Comparison of ENCODE assay signal across 13 cellular contexts in genomic region chr22:37274380-37274862, GRCh38. TPM values are rescaled to one million over a fixed set of nuclear protein-coding genes. Genes with fewer than 3 reads are reported as not detected.
A peak's percentile ranks its signal among the peaks of the same experiment; 100 is the strongest.
DNase-seq lines count a peak whose midpoint lies in the region; ATAC-seq, FAIRE-seq and TF ChIP-seq lines count a peak whose summit lies in the region.
"Had no signal": no experiment of that assay in that cellular context is flagged by ENCODE, and none has a peak within 500 bp of the region (broad histone marks: within the 10 kb centered on the region; RNA-seq: fewer than 3 reads in every experiment).

No MANE protein-coding gene starts in this region.

- no peaks in the 10 kb centered on the region for H3K27me3 Mint-ChIP-seq in T-helper 2 cell treated with Interferon-gamma antibody and Interleukin-4, amounts not matched to agents 5 μg/mL and 100 μg/mL, for 36 hours (ENCODE audit: low read depth)
- peaks cover 64% of the 10 kb centered on the region for H3K27me3 Mint-ChIP-seq in activated naive CD4-positive, alpha-beta T cell treated with anti-CD3 and anti-CD28 coated beads, Interleukin-2, amount 10 ng/mL, durations not matched to agents 7 days and 5 days

- H3K9ac ChIP-seq in kidney (ENCODE audit: low read length in 2 of 2) = no peak overlapping the region

- H3K9me3 Mint-ChIP-seq in T-helper 2 cell treated with Interferon-gamma antibody and Interleukin-4, amounts not matched to agents 5 μg/mL and 100 μg/mL, for 36 hours = peaks cover 4% of the 10 kb centered on the region
- no peaks in the 10 kb centered on the region for H3K9me3 Mint-ChIP-seq in activated naive CD4-positive, alpha-beta T cell treated with anti-CD3 and anti-CD28 coated beads, Interleukin-2, amount 10 ng/mL, durations not matched to agents 7 days and 5 days

- no peaks in the 10 kb centered on the region for H3K36me3 ChIP-seq in Peyer's patch
- H3K36me3 ChIP-seq in kidney (ENCODE audit: control insufficient read depth in 1 of 2, insufficient read depth in 2 of 2, low read length in 2 of 2) = no peaks in the 10 kb centered on the region
- H3K36me3 ChIP-seq in testis (ENCODE audit: low read depth, missing control alignments) = no peaks in the 10 kb centered on the region
- H3K36me3 ChIP-seq: thoracic aorta had no signal

- ATAC-seq in HG03469 (IDR thresholded peaks at IDR 0.05; ENCODE audit: unreplicated experiment) = no peak

- no peak for TF ChIP-seq POLR2A in Peyer's patch (IDR thresholded peaks at IDR 0.05)
- TF ChIP-seq POLR2A in testis (IDR thresholded peaks at IDR 0.05) = no peak

- intact Hi-C loops in kidney (cut with DNase I) (no loop called here), testis (cut with DNase I; ENCODE audit: low total_unique reads) (no loop called here)

- H3K36me3 Mint-ChIP-seq in T-helper 2 cell treated with Interferon-gamma antibody and Interleukin-4, amounts not matched to agents 5 μg/mL and 100 μg/mL, for 36 hours (ENCODE audit: low read depth) = no peaks in the 10 kb centered on the region
- H3K36me3 Mint-ChIP-seq in activated naive CD4-positive, alpha-beta T cell treated with anti-CD3 and anti-CD28 coated beads, Interleukin-2, amount 10 ng/mL, durations not matched to agents 7 days and 5 days = no peaks in the 10 kb centered on the region

- H3K4me3 ChIP-seq in Peyer's patch = no peak overlapping the region
- H3K4me3 ChIP-seq in kidney (ENCODE audit: low read length in 2 of 2) = no peak overlapping the region
- no peak overlapping the region for H3K4me3 ChIP-seq in testis
- H3K4me3 ChIP-seq: thoracic aorta had no signal

- H3K4me1 Mint-ChIP-seq in T-helper 2 cell treated with Interferon-gamma antibody and Interleukin-4, amounts not matched to agents 5 μg/mL and 100 μg/mL, for 36 hours (ENCODE audit: low read depth) = peaks cover 66% of the 10 kb centered on the region
- peaks cover 28% of the 10 kb centered on the region for H3K4me1 Mint-ChIP-seq in activated naive CD4-positive, alpha-beta T cell treated with anti-CD3 and anti-CD28 coated beads, Interleukin-2, amount 10 ng/mL, durations not matched to agents 7 days and 5 days

- CTCF ChIA-PET in activated naive CD4-positive, alpha-beta T cell treated with anti-CD3 and anti-CD28 coated beads, Interleukin-2, amount 10 ng/mL, durations not matched to agents 7 days and 5 days (lab: Charles Lee) = no interaction called here

- H3K27ac Mint-ChIP-seq in T-helper 2 cell treated with Interferon-gamma antibody and Interleukin-4, amounts not matched to agents 5 μg/mL and 100 μg/mL, for 36 hours = peak overlapping the region; percentile 62
- H3K27ac Mint-ChIP-seq in activated naive CD4-positive, alpha-beta T cell treated with anti-CD3 and anti-CD28 coated beads, Interleukin-2, amount 10 ng/mL, durations not matched to agents 7 days and 5 days = no peak overlapping the region

- WGBS in testis, 2 donors = 70 to 76% methylated on average over 6 to 12 of the region's 12 CpGs

- H3K4me1 ChIP-seq in Peyer's patch = peaks cover 0 to 20% (median 5%) of the 10 kb centered on the region in 4 donors
- H3K4me1 ChIP-seq in kidney (ENCODE audit: control insufficient read depth in 1 of 2, insufficient read depth in 1 of 2, low read depth in 1 of 2, low read length in 2 of 2) = no peaks in the 10 kb centered on the region
- H3K4me1 ChIP-seq in testis = no peaks in the 10 kb centered on the region

- TF ChIP-seq CTCF in Peyer's patch (IDR thresholded peaks at IDR 0.05) (no peak), kidney (IDR thresholded peaks at IDR 0.05; ENCODE audit: borderline replicate concordance, extremely low read depth, insufficient read depth) (no peak), testis (IDR thresholded peaks at IDR 0.05) (no peak)

- H3K27ac ChIP-seq in Peyer's patch (peak overlapping the region in 1 of 4 donors; percentile 52), kidney (ENCODE audit: low read depth in 2 of 2, low read length in 2 of 2) (no peak overlapping the region), testis (no peak overlapping the region)
- H3K27ac ChIP-seq: thoracic aorta had no signal

- H3K27me3 ChIP-seq in Peyer's patch (no peaks in the 10 kb centered on the region), testis (no peaks in the 10 kb centered on the region)

- no peak for FAIRE-seq in kidney (lab: Jason Lieb, UNC)
- FAIRE-seq: A204.1, endothelial cell of umbilical vein, islet of Langerhans, TTC549 had no signal

- DNase-seq in T-helper 2 cell treated with Interferon-gamma antibody and Interleukin-4, amounts not matched to agents 5 μg/mL and 100 μg/mL, for 36 hours (ENCODE audit: low spot score) = no peak
- DNase-seq in T-helper 2 cell = no peak
- peak in 2 of 3 donors; percentile 66 to 70 for DNase-seq in Peyer's patch
- DNase-seq in kidney = peak; percentile 71
- peak; percentile 29 for DNase-seq in testis
- no peak for DNase-seq in NCI-H1417 (lab: John Stamatoyannopoulos, UW)
- no peak for DNase-seq in activated naive CD4-positive, alpha-beta T cell treated with anti-CD3 and anti-CD28 coated beads, Interleukin-2, amount 10 ng/mL, durations not matched to agents 7 days and 5 days

- peak overlapping the region; percentile 27 for H3K4me3 Mint-ChIP-seq in T-helper 2 cell treated with Interferon-gamma antibody and Interleukin-4, amounts not matched to agents 5 μg/mL and 100 μg/mL, for 36 hours
- no peak overlapping the region for H3K4me3 Mint-ChIP-seq in activated naive CD4-positive, alpha-beta T cell treated with anti-CD3 and anti-CD28 coated beads, Interleukin-2, amount 10 ng/mL, durations not matched to agents 7 days and 5 days

- H3K9me3 ChIP-seq in Peyer's patch (no peaks in the 10 kb centered on the region), kidney (ENCODE audit: control insufficient read depth in 1 of 2, low read length in 2 of 2) (no peaks in the 10 kb centered on the region), testis (no peaks in the 10 kb centered on the region)
- H3K9me3 ChIP-seq: thoracic aorta had no signal

RNA-seq across cellular contexts. Expression of gene CYTH4, which starts 7.9 kb away (rescaled TPM):
- total RNA-seq in Peyer's patch = 10 to 100 TPM; 13.5 to 75.9 (median 22.5) TPM
- total RNA-seq in kidney = 30.2 TPM
- polyA plus RNA-seq in kidney (ENCODE audit: insufficient read depth, low read depth, low replicate concordance) = 1.9 TPM
- 1 to 10 TPM; 2.7 to 7.2 TPM for total RNA-seq in testis
- polyA plus RNA-seq in testis (ENCODE audit: insufficient read depth, low read depth, low replicate concordance) = 6.8 TPM
- total RNA-seq: endothelial cell of umbilical vein had no signal

RNA-seq across cellular contexts. Expression of gene RAC2, which starts 30.4 kb away (rescaled TPM):
- total RNA-seq in Peyer's patch = 100 to 1,000 TPM in 1 of 4 donors, 10 to 100 TPM in 3; 10.0 to 124 (median 20.6) TPM
- total RNA-seq in kidney = 38.6 TPM
- polyA plus RNA-seq in kidney (ENCODE audit: insufficient read depth, low read depth, low replicate concordance) = 4.5 TPM
- 10 to 100 TPM in 1 of 2 donors, 1 to 10 TPM in 1; 1.2 to 10.7 TPM for total RNA-seq in testis
- polyA plus RNA-seq in testis (ENCODE audit: insufficient read depth, low read depth, low replicate concordance) = 15.5 TPM

Comparison
In these comparisons a context has a peak if more than half of its experiments do, and no peak if none do; other contexts are left out.
1. DNase-seq: peak in Peyer's patch (2 of 3), kidney (single experiment) and testis (single experiment); none in T-helper 2 cell treated with Interferon-gamma antibody and Interleukin-4, amounts not matched to agents 5 μg/mL and 100 μg/mL, for 36 hours (single experiment), T-helper 2 cell (0 of 5), NCI-H1417 (0 of 3) and activated naive CD4-positive, alpha-beta T cell treated with anti-CD3 and anti-CD28 coated beads, Interleukin-2, amount 10 ng/mL, durations not matched to agents 7 days and 5 days (single experiment).